Comparison of ENCODE assay signal across 18 cellular contexts in the genomic region with DNA sequence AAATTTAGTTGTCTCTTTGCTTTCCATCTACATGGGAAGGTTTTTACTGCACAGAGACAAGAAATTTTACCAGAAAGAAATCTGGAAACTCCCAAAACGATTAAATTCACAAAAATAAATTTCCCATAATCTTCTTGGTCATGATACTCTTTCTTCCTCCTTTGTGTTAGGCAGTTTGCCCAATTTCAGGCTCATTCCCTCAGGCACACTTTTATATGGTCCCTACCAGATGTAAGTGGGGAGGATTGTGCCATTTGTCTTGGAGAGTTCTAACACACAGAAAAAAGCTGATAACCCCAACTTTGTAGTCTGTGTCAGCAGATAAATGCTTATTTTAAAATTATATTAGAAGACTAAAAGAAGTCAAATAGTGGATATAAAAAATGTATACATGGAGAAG. TPM values are rescaled to one million over a fixed set of nuclear protein-coding genes. Genes with fewer than 3 reads are reported as not detected.
DNase-seq lines count a peak whose midpoint lies in the region; ATAC-seq, FAIRE-seq and TF ChIP-seq lines count a peak whose summit lies in the region.
"Had no signal": no experiment of that assay in that cellular context is flagged by ENCODE, and none has a peak within 500 bp of the region (broad histone marks: within the 10 kb centered on the region; RNA-seq: fewer than 3 reads in every experiment).

No MANE protein-coding gene starts in this region.

- H4K8ac ChIP-seq in neuronal stem cell (ENCODE audit: low read depth, low read length): no peak overlapping the region

- H2BK5ac ChIP-seq in neuronal stem cell (ENCODE audit: low read length): no peak overlapping the region

- H3K4me1 ChIP-seq in OCI-LY7 (ENCODE audit: insufficient read depth, low read length, poor library complexity, severe bottlenecking) (peaks cover 4% of the 10 kb centered on the region), neuronal stem cell (ENCODE audit: control insufficient read depth in 2 of 2, insufficient read depth in 1 of 2, low read depth in 1 of 2, low read length in 2 of 2) (no peaks in the 10 kb centered on the region)
- H3K4me1 ChIP-seq: Caco-2 had no signal

- no CpG with 5 or more reads among the region's 1 CpG for WGBS in neuronal stem cell (ENCODE audit: extremely low coverage in 2 of 2, insufficient read length in 2 of 2, insufficient replicate concordance in 1 of 2), 2 donors

- H2BK15ac ChIP-seq in neuronal stem cell (ENCODE audit: low read length): no peak overlapping the region

- H3K27ac Mint-ChIP-seq in WTC11: peak overlapping the region; percentile 63; the same call in 1 of the 2 replicates
- H3K27ac Mint-ChIP-seq: CD4-positive, alpha-beta T cell had no signal

- no peaks in the 10 kb centered on the region; the same call in 1 of the 2 replicates for H3K4me1 Mint-ChIP-seq in WTC11

- 0 out of 2 replicates have a peak, but pooled peaks cover 7% of the 10 kb centered on the region for H3K9me3 ChIP-seq in OCI-LY7 (ENCODE audit: low read length)
- no peaks in the 10 kb centered on the region for H3K9me3 ChIP-seq in neuronal stem cell (replicated peaks in 1 of 2; ENCODE audit: control insufficient read depth in 2 of 2, insufficient read depth in 1 of 2, low read depth in 1 of 2, low read length in 2 of 2)
- H3K9me3 ChIP-seq: Caco-2 had no signal

- no peak overlapping the region for H3K14ac ChIP-seq in neuronal stem cell (ENCODE audit: low read length)

- no peaks in the 10 kb centered on the region for H3K27me3 Mint-ChIP-seq in WTC11 (ENCODE audit: low read depth)

- no peak overlapping the region for H2BK120ac ChIP-seq in neuronal stem cell (ENCODE audit: low read depth, low read length)

- H2AFZ ChIP-seq in OCI-LY7 (ENCODE audit: low read length) (peak overlapping the region; percentile 72), neuronal stem cell (ENCODE audit: low read length) (no peak overlapping the region)
- H2AFZ ChIP-seq: GM23248 had no signal

- ATAC-seq in WTC11 (no peak), GM19395 (IDR thresholded peaks at IDR 0.05; ENCODE audit: unreplicated experiment) (no peak), HG03196 (IDR thresholded peaks at IDR 0.05; ENCODE audit: unreplicated experiment) (no peak)

- H4K20me1 ChIP-seq in OCI-LY7 (ENCODE audit: insufficient read depth, low read length): no peaks in the 10 kb centered on the region

- H3K36me3 ChIP-seq in OCI-LY7 (ENCODE audit: insufficient read depth, low read length) (no peaks in the 10 kb centered on the region), neuronal stem cell (replicated peaks in 1 of 2; ENCODE audit: control insufficient read depth in 2 of 2, insufficient read depth in 2 of 2, low read length in 2 of 2) (no peaks in the 10 kb centered on the region)

- no peak overlapping the region for H3K4me3 Mint-ChIP-seq in WTC11
- H3K4me3 Mint-ChIP-seq: CD4-positive, alpha-beta T cell had no signal

- no peak overlapping the region for H3K18ac ChIP-seq in neuronal stem cell (ENCODE audit: low read length)

- TF ChIP-seq POLR2A in H54 (IDR thresholded peaks at IDR 0.05; ENCODE audit: low read depth, low read length): no peak

- BruUV-seq in OCI-LY7 (replicated peaks; lab: Mats Ljungman, UMichigan): no TSS peak

- POLR2A ChIA-PET in OCI-LY7 (lab: Charles Lee) (interaction anchor here (0.9 to 1.4 kb wide), 3 partner anchors 9 to 135 kb away, joined by 3 to 9 read pairs (median 3); no protein-coding TSS in a partner anchor), WTC11 (lab: Charles Lee) (no interaction called here)

- intact Hi-C loops in OCI-LY7 (cut with micrococcal nuclease; ENCODE audit: unreplicated experiment): no loop called here

- DNase-seq in H54 (ENCODE audit: insufficient read length, low spot score) (no peak), OCI-LY7 (ENCODE audit: low spot score) (no peak), WTC11 (ENCODE audit: low spot score) (no peak), neuronal stem cell (ENCODE audit: low spot score) (no peak)
- no peak for DNase-seq in activated effector memory CD4-positive, alpha-beta T cell treated with Interleukin-2 at 50 U/mL for 16 hours
- DNase-seq: AML-193; Caco-2; CD4-positive, alpha-beta T cell; DMS79 treated with DMSO at 0.1 percent for 48 hours; GM23248; H7 had no signal

- H3K27ac ChIP-seq in OCI-LY7 (ENCODE audit: low read depth, low read length, poor library complexity, severe bottlenecking): no peak overlapping the region
- H3K27ac ChIP-seq in neuronal stem cell (replicated peaks; ENCODE audit: low read length): no peak overlapping the region
- H3K27ac ChIP-seq: C4-2B, GM23248, HL-60, KMS-11 had no signal

- CTCF ChIA-PET in OCI-LY7 (lab: Charles Lee; ENCODE audit: unreplicated experiment): no interaction called here
- CTCF ChIA-PET in WTC11 (lab: Charles Lee): no interaction called here

- no peaks in the 10 kb centered on the region for H3K9me3 Mint-ChIP-seq in WTC11
- H3K9me3 Mint-ChIP-seq: CD4-positive, alpha-beta T cell had no signal

- no peaks in the 10 kb centered on the region for H3K36me3 Mint-ChIP-seq in WTC11

- H3K4me2 ChIP-seq in OCI-LY7 (ENCODE audit: low read length): no peak overlapping the region
- no peak overlapping the region for H3K4me2 ChIP-seq in neuronal stem cell (ENCODE audit: insufficient read depth, low read length, poor library complexity, severe bottlenecking)
- H3K4me2 ChIP-seq: KMS-11 had no signal

- no peaks in the 10 kb centered on the region for H3K27me3 ChIP-seq in neuronal stem cell (ENCODE audit: control insufficient read depth in 3 of 3, insufficient read depth in 3 of 3, low read depth in 1 of 3, low read length in 3 of 3)

- no peak overlapping the region for H2AK5ac ChIP-seq in neuronal stem cell (ENCODE audit: low read depth, low read length)

- FAIRE-seq in H54 (lab: Jason Lieb, UNC): peak; percentile 62
- FAIRE-seq: GM12891, GM19239 had no signal

- no peak overlapping the region for H4K91ac ChIP-seq in neuronal stem cell (ENCODE audit: low read depth, low read length, poor library complexity)

- no peaks in the 10 kb centered on the region for H3K9me2 ChIP-seq in OCI-LY7 (ENCODE audit: insufficient read depth, low read length)

- no peak overlapping the region for H3K23ac ChIP-seq in neuronal stem cell (ENCODE audit: low read depth, low read length, poor library complexity)

- no peaks in the 10 kb centered on the region for H3K79me2 ChIP-seq in OCI-LY7 (ENCODE audit: insufficient read depth, low read depth, low read length)

- H3K4ac ChIP-seq in neuronal stem cell (ENCODE audit: low read length): no peak overlapping the region

- H3K79me1 ChIP-seq in neuronal stem cell (ENCODE audit: low read depth, low read length): no peaks in the 10 kb centered on the region

- H2BK12ac ChIP-seq in neuronal stem cell (ENCODE audit: low read length): no peak overlapping the region

- no peak overlapping the region for H3K4me3 ChIP-seq in OCI-LY7 (ENCODE audit: low read depth, low read length, poor library complexity, severe bottlenecking)
- no peak overlapping the region for H3K4me3 ChIP-seq in neuronal stem cell (ENCODE audit: low read length in 2 of 2)
- H3K4me3 ChIP-seq: GM23248 had no signal

- no peak overlapping the region for H3K9ac ChIP-seq in neuronal stem cell (ENCODE audit: low read depth, low read length, poor library complexity)
- H3K9ac ChIP-seq: GM23248, KMS-11 had no signal

- TF ChIP-seq CTCF in OCI-LY7 (conservative IDR thresholded peaks at IDR 0.05; ENCODE audit: low read length) (no peak), WTC11 (IDR thresholded peaks at IDR 0.05) (no peak)

TF ChIP-seq in WTC11, 78 proteins besides CTCF, POLR2A, EP300 and RAD21 (continues in another document):
- TF ChIP-seq ZNF121 (CRISPR knock-in tag; IDR thresholded peaks at IDR 0.05) (no peak), RORB (CRISPR knock-in tag; IDR thresholded peaks at IDR 0.05) (no peak), CBFB (CRISPR knock-in tag; IDR thresholded peaks at IDR 0.05; ENCODE audit: low read depth) (no peak), GRHL2 (CRISPR knock-in tag; IDR thresholded peaks at IDR 0.05; ENCODE audit: insufficient replicate concordance, severe bottlenecking) (no peak), TP53 (CRISPR knock-in tag; IDR thresholded peaks at IDR 0.05) (no peak), TEAD1 (CRISPR knock-in tag; IDR thresholded peaks at IDR 0.05) (no peak)
- TF ChIP-seq, protein P1, sequence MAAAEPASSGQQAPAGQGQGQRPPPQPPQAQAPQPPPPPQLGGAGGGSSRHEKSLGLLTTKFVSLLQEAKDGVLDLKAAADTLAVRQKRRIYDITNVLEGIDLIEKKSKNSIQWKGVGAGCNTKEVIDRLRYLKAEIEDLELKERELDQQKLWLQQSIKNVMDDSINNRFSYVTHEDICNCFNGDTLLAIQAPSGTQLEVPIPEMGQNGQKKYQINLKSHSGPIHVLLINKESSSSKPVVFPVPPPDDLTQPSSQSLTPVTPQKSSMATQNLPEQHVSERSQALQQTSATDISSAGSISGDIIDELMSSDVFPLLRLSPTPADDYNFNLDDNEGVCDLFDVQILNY (CRISPR knock-in tag; IDR thresholded peaks at IDR 0.05): no peak
- TF ChIP-seq, protein P2, sequence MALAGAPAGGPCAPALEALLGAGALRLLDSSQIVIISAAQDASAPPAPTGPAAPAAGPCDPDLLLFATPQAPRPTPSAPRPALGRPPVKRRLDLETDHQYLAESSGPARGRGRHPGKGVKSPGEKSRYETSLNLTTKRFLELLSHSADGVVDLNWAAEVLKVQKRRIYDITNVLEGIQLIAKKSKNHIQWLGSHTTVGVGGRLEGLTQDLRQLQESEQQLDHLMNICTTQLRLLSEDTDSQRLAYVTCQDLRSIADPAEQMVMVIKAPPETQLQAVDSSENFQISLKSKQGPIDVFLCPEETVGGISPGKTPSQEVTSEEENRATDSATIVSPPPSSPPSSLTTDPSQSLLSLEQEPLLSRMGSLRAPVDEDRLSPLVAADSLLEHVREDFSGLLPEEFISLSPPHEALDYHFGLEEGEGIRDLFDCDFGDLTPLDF (CRISPR knock-in tag; IDR thresholded peaks at IDR 0.05): no peak
- TF ChIP-seq, protein P3, sequence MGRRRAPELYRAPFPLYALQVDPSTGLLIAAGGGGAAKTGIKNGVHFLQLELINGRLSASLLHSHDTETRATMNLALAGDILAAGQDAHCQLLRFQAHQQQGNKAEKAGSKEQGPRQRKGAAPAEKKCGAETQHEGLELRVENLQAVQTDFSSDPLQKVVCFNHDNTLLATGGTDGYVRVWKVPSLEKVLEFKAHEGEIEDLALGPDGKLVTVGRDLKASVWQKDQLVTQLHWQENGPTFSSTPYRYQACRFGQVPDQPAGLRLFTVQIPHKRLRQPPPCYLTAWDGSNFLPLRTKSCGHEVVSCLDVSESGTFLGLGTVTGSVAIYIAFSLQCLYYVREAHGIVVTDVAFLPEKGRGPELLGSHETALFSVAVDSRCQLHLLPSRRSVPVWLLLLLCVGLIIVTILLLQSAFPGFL (CRISPR knock-in tag; IDR thresholded peaks at IDR 0.05; ENCODE audit: borderline replicate concordance): no peak

RNA-seq across cellular contexts. Expression of a gene that starts 49.1 kb away (rescaled TPM):
- total RNA-seq in OCI-LY7 (2014; rRNA removed; shearing (Covaris generic)): 31.4 and 32.2 TPM in 2 replicates
- 43.9 and 54.3 TPM in 2 replicates for total RNA-seq in OCI-LY7 (2022)
- 31.6 to 35.4 TPM (median 33.1 TPM) in 3 replicates for total RNA-seq in WTC11 (2021)
- polyA plus RNA-seq in neuronal stem cell (2013, experiment 1 of 2): 46.5 TPM
- 47.9 TPM for polyA plus RNA-seq in neuronal stem cell (2013, experiment 2 of 2)

RNA-seq across cellular contexts. Expression of a gene that starts 50.2 kb away (rescaled TPM):
- 0.44 and 0.92 TPM in 2 replicates for total RNA-seq in OCI-LY7 (2014; rRNA removed; shearing (Covaris generic))
- total RNA-seq in OCI-LY7 (2022) (0.65 and 1.1 TPM in 2 replicates), WTC11 (2021) (0.55 to 0.57 TPM in 2 of 3 replicates, not detected in the other)
- 0.10 TPM for polyA plus RNA-seq in neuronal stem cell (2013, experiment 1 of 2)
- polyA plus RNA-seq in neuronal stem cell (2013, experiment 2 of 2): 0.07 TPM
- total RNA-seq: CD4-positive, alpha-beta T cell had no signal
